14 cellular contexts compared by ENCODE assay signal in genomic region chr5:99005506-99005905, GRCh38.
DNase-seq lines count a peak whose midpoint lies in the region; ATAC-seq, FAIRE-seq and TF ChIP-seq lines count a peak whose summit lies in the region.
"Had no signal": no experiment of that assay in that cellular context is flagged by ENCODE, and none has a peak within 500 bp of the region (broad histone marks: within the 10 kb centered on the region; RNA-seq: fewer than 3 reads in every experiment).

No MANE protein-coding gene starts in this region.

- no peak overlapping the region for H3K9ac ChIP-seq in mesendoderm (ENCODE audit: low read length)

- no peak overlapping the region for H2BK15ac ChIP-seq in mesendoderm (replicated peaks; ENCODE audit: low read depth)

- POLR2A ChIA-PET in MCF 10A (lab: Yijun Ruan, JAX) = no interaction called here

- no peak overlapping the region for H2AK5ac ChIP-seq in mesendoderm (ENCODE audit: low read length)

- no peak overlapping the region for H3K4ac ChIP-seq in mesendoderm (ENCODE audit: low read depth, low read length)

- TF ChIP-seq CTCF in MCF 10A (IDR thresholded peaks at IDR 0.05; ENCODE audit: unreplicated experiment) (no peak), upper lobe of right lung (IDR thresholded peaks at IDR 0.05) (no peak)

- H3K4me3 Mint-ChIP-seq in MCF 10A (ENCODE audit: unreplicated experiment) = no peak overlapping the region
- H3K4me3 Mint-ChIP-seq: naive thymus-derived CD8-positive, alpha-beta T cell; T-helper 1 cell treated with Interleukin-12 subunit alpha and Interleukin-12 subunit beta and Interleukin-4 antibody, amounts not matched to agents 30 μg/mL and 1 μg/mL, for 36 hours had no signal

- FAIRE-seq in GM19239 (lab: Jason Lieb, UNC) = peak; percentile 69
- no peak for FAIRE-seq in RCC 7860 (lab: Jason Lieb, UNC)

- peaks cover 7% of the 10 kb centered on the region for H3K4me1 Mint-ChIP-seq in MCF 10A (ENCODE audit: insufficient read depth, unreplicated experiment)

- CTCF ChIA-PET in MCF 10A (lab: Yijun Ruan, JAX) = interaction anchor here (0.7 kb wide), 1 partner anchor 97 kb away, joined by 5 read pairs; no protein-coding TSS in a partner anchor

- H4K5ac ChIP-seq in mesendoderm (ENCODE audit: low read length) = no peak overlapping the region

- H3K4me2 ChIP-seq in mesendoderm (ENCODE audit: low read length) = no peak overlapping the region

- H4K8ac ChIP-seq in mesendoderm (ENCODE audit: low read depth, low read length) = no peak overlapping the region

- no peak overlapping the region for H3K27ac ChIP-seq in mesendoderm (ENCODE audit: low read depth, low read length)
- no peak overlapping the region for H3K27ac ChIP-seq in upper lobe of right lung
- H3K27ac ChIP-seq: body of pancreas had no signal

- H3K27me3 Mint-ChIP-seq in MCF 10A (ENCODE audit: insufficient read depth, unreplicated experiment) = no peaks in the 10 kb centered on the region
- H3K27me3 Mint-ChIP-seq: naive thymus-derived CD8-positive, alpha-beta T cell had no signal

- no peaks in the 10 kb centered on the region for H3K4me1 ChIP-seq in mesendoderm (ENCODE audit: control insufficient read depth, low read depth, low read length)
- H3K4me1 ChIP-seq in upper lobe of right lung = no peaks in the 10 kb centered on the region
- H3K4me1 ChIP-seq: body of pancreas had no signal

- intact Hi-C loops in MCF 10A (cut with micrococcal nuclease) (no loop called here), upper lobe of right lung (cut with DNase I) (no loop called here)

- H2BK5ac ChIP-seq in mesendoderm (ENCODE audit: low read length) = no peak overlapping the region

- no peaks in the 10 kb centered on the region for H3K9me3 Mint-ChIP-seq in MCF 10A (ENCODE audit: unreplicated experiment)
- H3K9me3 Mint-ChIP-seq: T-helper 1 cell treated with Interleukin-12 subunit alpha and Interleukin-12 subunit beta and Interleukin-4 antibody, amounts not matched to agents 30 μg/mL and 1 μg/mL, for 36 hours had no signal

- H3K9me3 ChIP-seq in upper lobe of right lung = no peaks in the 10 kb centered on the region
- H3K9me3 ChIP-seq: body of pancreas had no signal

- H3K56ac ChIP-seq in mesendoderm (ENCODE audit: low read length) = no peak overlapping the region

- no peak overlapping the region for H3K27ac Mint-ChIP-seq in MCF 10A (ENCODE audit: low read depth, unreplicated experiment)
- H3K27ac Mint-ChIP-seq: T-helper 1 cell treated with Interleukin-12 subunit alpha and Interleukin-12 subunit beta and Interleukin-4 antibody, amounts not matched to agents 30 μg/mL and 1 μg/mL, for 36 hours had no signal

- no TSS peak for BruUV-seq in MCF 10A (replicated peaks; lab: Mats Ljungman, UMichigan)

- H3K4me3 ChIP-seq in mesendoderm (ENCODE audit: low read length) (no peak overlapping the region), upper lobe of right lung (no peak overlapping the region)
- H3K4me3 ChIP-seq: body of pancreas had no signal

- ATAC-seq in HG02642 (IDR thresholded peaks at IDR 0.05; ENCODE audit: poor library complexity, unreplicated experiment) (peak; percentile 17), upper lobe of right lung (no peak)
- ATAC-seq: body of pancreas, left colon had no signal

- no peak overlapping the region for H3K18ac ChIP-seq in mesendoderm (ENCODE audit: low read length)

- no peak for DNase-seq in GM19239 (ENCODE audit: insufficient read length, low spot score)
- peak; percentile 72 for DNase-seq in NCI-H82 treated with DMSO at 0.1 percent for 48 hours (lab: John Stamatoyannopoulos, UW; ENCODE audit: unreplicated experiment)
- peak; percentile 21 for DNase-seq in mesendoderm
- DNase-seq in MCF 10A (ENCODE audit: unreplicated experiment) = no peak
- DNase-seq in germinal center (ENCODE audit: low spot score) = no peak
- DNase-seq in RCC 7860 (ENCODE audit: low spot score) = no peak
- DNase-seq in upper lobe of right lung = no peak
- DNase-seq: activated CD4-positive, alpha-beta T cell treated with anti-CD3 and anti-CD28 coated beads, Interleukin-2, amount 50 U/mL, for 4 hours; body of pancreas; C1 segment of cervical spinal cord; left colon had no signal

- H3K27me3 ChIP-seq in mesendoderm (ENCODE audit: insufficient read depth, low read length, poor library complexity) = no peaks in the 10 kb centered on the region
- H3K27me3 ChIP-seq in upper lobe of right lung = no peaks in the 10 kb centered on the region
- H3K27me3 ChIP-seq: body of pancreas had no signal

- H3K36me3 ChIP-seq in mesendoderm (ENCODE audit: control insufficient read depth, insufficient read depth, low read length) (no peaks in the 10 kb centered on the region), upper lobe of right lung (no peaks in the 10 kb centered on the region)

- no peaks in the 10 kb centered on the region for H3K36me3 Mint-ChIP-seq in MCF 10A (ENCODE audit: insufficient read depth, unreplicated experiment)
- H3K36me3 Mint-ChIP-seq: naive thymus-derived CD8-positive, alpha-beta T cell had no signal

- H3K79me1 ChIP-seq in mesendoderm (ENCODE audit: low read length) = no peaks in the 10 kb centered on the region

- no peak overlapping the region for H3K23ac ChIP-seq in mesendoderm (ENCODE audit: low read length)

- no peak overlapping the region for H2BK120ac ChIP-seq in mesendoderm (ENCODE audit: low read depth, low read length)

- no peaks in the 10 kb centered on the region for H3K79me2 ChIP-seq in mesendoderm (ENCODE audit: control insufficient read depth, insufficient read depth, low read length)

- WGBS in mesendoderm (ENCODE audit: extremely low coverage, insufficient coverage, low lambda C conversion rate) = no CpG with 5 or more reads among the region's 1 CpG

Comparison
In these comparisons a context has a peak if more than half of its experiments do, and no peak if none do; other contexts are left out.
1. DNase-seq: peak in NCI-H82 treated with DMSO at 0.1 percent for 48 hours (single experiment) and mesendoderm (single experiment); none in GM19239 (single experiment), MCF 10A (single experiment), germinal center (single experiment), RCC 7860 (single experiment) and upper lobe of right lung (single experiment).